ENCODE assay signal across 2 cellular contexts in genomic region chr3:112696244-112696643, GRCh38. TPM values are rescaled to one million over a fixed set of nuclear protein-coding genes. Genes with fewer than 3 reads are reported as not detected.
"Had no signal": no experiment of that assay in that cellular context is flagged by ENCODE, and none has a peak within 500 bp of the region (broad histone marks: within the 10 kb centered on the region; RNA-seq: fewer than 3 reads in every experiment).

No MANE protein-coding gene starts in this region.

RNA-seq across cellular contexts. Expression of gene CCDC80, which starts 55.3 kb away (rescaled TPM):
- total RNA-seq: activated CD4-positive, alpha-beta memory T cell treated with anti-CD3 and anti-CD28 coated beads for 36 hours; activated naive CD8-positive, alpha-beta T cell treated with anti-CD3 and anti-CD28 coated beads for 36 hours had no signal
